1 cellular context compared by ENCODE assay signal in genomic region chr2:38655441-38655840, GRCh38.
TF ChIP-seq lines count a peak whose summit lies in the region.

No MANE protein-coding gene starts in this region.

TF ChIP-seq in K562, 482 proteins besides CTCF, POLR2A, EP300 and RAD21:
- no peak for TF ChIP-seq SMARCC2 (IDR thresholded peaks at IDR 0.05; ENCODE audit: low read depth)
- TF ChIP-seq ZNF143 (CRISPR knock-in tag; IDR thresholded peaks at IDR 0.05), result no peak
- no peak for TF ChIP-seq SRSF9 (IDR thresholded peaks at IDR 0.05; ENCODE audit: borderline replicate concordance, low read depth, low read length)
- TF ChIP-seq TAF1 (IDR thresholded peaks at IDR 0.05; ENCODE audit: control insufficient read depth, extremely low read depth, insufficient read depth, low read length, severe bottlenecking), result no peak
- no peak for TF ChIP-seq RBM34 (IDR thresholded peaks at IDR 0.05; ENCODE audit: borderline replicate concordance, insufficient read depth, low read length)
- no peak for TF ChIP-seq CREB3L1 (IDR thresholded peaks at IDR 0.05; ENCODE audit: borderline replicate concordance, low read depth)
- no peak for TF ChIP-seq HOMEZ (CRISPR knock-in tag; IDR thresholded peaks at IDR 0.05)
- no peak for TF ChIP-seq ELK3 (CRISPR knock-in tag; IDR thresholded peaks at IDR 0.05)
- TF ChIP-seq CBX2 (IDR thresholded peaks at IDR 0.05; ENCODE audit: insufficient read depth, low read length, poor library complexity, severe bottlenecking), result no peak
- TF ChIP-seq ZNF740 (CRISPR knock-in tag; IDR thresholded peaks at IDR 0.05), result no peak
- no peak for TF ChIP-seq ZNF740 (tag; IDR thresholded peaks at IDR 0.05)
- no peak for TF ChIP-seq TCF15 (CRISPR knock-in tag; IDR thresholded peaks at IDR 0.05)
- TF ChIP-seq ZC3H4 (CRISPR knock-in tag; IDR thresholded peaks at IDR 0.05; ENCODE audit: borderline replicate concordance), result no peak
- no peak for TF ChIP-seq ZNF175 (CRISPR knock-in tag; IDR thresholded peaks at IDR 0.05; ENCODE audit: low read depth)
TF ChIP-seq in K562: peak in this region for 0.
